In the genomic region with DNA sequence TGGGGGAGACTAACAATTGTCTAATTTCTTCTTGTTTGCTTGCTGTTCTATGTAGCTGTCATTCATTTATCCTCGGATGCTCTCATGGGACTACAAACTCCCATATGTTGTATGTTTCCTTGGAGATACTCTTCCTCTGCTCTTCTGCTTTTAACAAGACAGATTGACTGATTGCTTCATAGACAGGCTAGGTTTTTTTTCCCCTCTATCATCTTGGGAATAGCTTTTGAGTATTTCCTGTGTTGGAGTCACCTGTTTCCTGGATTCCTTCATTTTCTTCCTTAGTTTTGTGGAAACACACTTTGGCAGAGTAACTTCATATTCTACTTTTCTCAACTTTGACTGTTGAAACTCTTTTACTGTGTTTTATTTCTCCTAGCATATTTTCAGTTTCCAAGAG, we compare ENCODE assay signal across 25 cellular contexts. TPM values are rescaled to one million over a fixed set of nuclear protein-coding genes. Genes with fewer than 3 reads are reported as not detected.
"Had no signal": no experiment of that assay in that cellular context is flagged by ENCODE, and none has a peak within 500 bp of the region (broad histone marks: within the 10 kb centered on the region; RNA-seq: fewer than 3 reads in every experiment).

No MANE protein-coding gene starts in this region.

- H3K36me3 ChIP-seq: lower lobe of right lung, neutrophil, ovary, prostate gland, uterus had no signal

- H3K27me3 ChIP-seq: dorsolateral prefrontal cortex, neutrophil, ovary, testis, uterus had no signal

- H3K4me3 Mint-ChIP-seq: activated naive CD8-positive, alpha-beta T cell treated with anti-CD3 and anti-CD28 coated beads for 36 hours; activated T-cell treated with anti-CD3 and anti-CD28 coated beads, Interleukin-2, amount 50 U/mL, for 4 hours; effector memory CD8-positive, alpha-beta T cell; naive B cell had no signal

- ATAC-seq: activated T-cell treated with anti-CD3 and anti-CD28 coated beads, Interleukin-2, amount 50 U/mL, for 4 hours; effector memory CD8-positive, alpha-beta T cell; lower lobe of right lung had no signal

- H3K27ac ChIP-seq: dorsolateral prefrontal cortex, lower lobe of right lung, neutrophil, ovary, prostate gland, testis, uterus had no signal

- H3K4me3 ChIP-seq: dorsolateral prefrontal cortex, lower lobe of right lung, ovary, prostate gland, testis, uterus had no signal

- H3K36me3 Mint-ChIP-seq: activated naive CD8-positive, alpha-beta T cell treated with anti-CD3 and anti-CD28 coated beads for 36 hours; naive B cell had no signal

- H3K9me3 ChIP-seq: lower lobe of right lung, neutrophil, ovary, prostate gland, testis, uterus had no signal

- DNase-seq: activated CD4-positive, alpha-beta T cell treated with anti-CD3 and anti-CD28 coated beads for 4 hours; activated CD4-positive, alpha-beta T cell treated with anti-CD3 and anti-CD28 coated beads, Interleukin-2, amount 50 U/mL, for 48 hours; activated CD4-positive, CD25-positive, alpha-beta regulatory T cell; activated CD8-positive, alpha-beta memory T cell treated with anti-CD3 and anti-CD28 coated beads, Interleukin-2, amount 50 U/mL, for 48 hours; activated naive CD4-positive, alpha-beta T cell; activated naive CD8-positive, alpha-beta T cell treated with anti-CD3 and anti-CD28 coated beads for 36 hours; activated T-cell treated with anti-CD3 and anti-CD28 coated beads, Interleukin-2, amount 50 U/mL, for 4 hours; central memory CD4-positive, alpha-beta T cell; dorsolateral prefrontal cortex; effector memory CD8-positive, alpha-beta T cell; foreskin fibroblast; kidney; lower lobe of right lung; mesendoderm; naive B cell; ovary; stimulated activated CD4-positive, alpha-beta T cell treated with anti-CD3 and anti-CD28 coated beads, Interleukin-4, amount 100 ng/mL, for 1 hour; stimulated activated naive CD4-positive, alpha-beta T cell; testis; trophoblast cell; uterus had no signal

- H3K9me3 Mint-ChIP-seq: activated naive CD8-positive, alpha-beta T cell treated with anti-CD3 and anti-CD28 coated beads for 36 hours; activated T-cell treated with anti-CD3 and anti-CD28 coated beads, Interleukin-2, amount 50 U/mL, for 4 hours; activated T-helper 2 cell treated with anti-CD3 and anti-CD28 coated beads, Interferon-gamma antibody, Interleukin-2, Interleukin-4, amounts not matched to agents 10 μg/mL and 5 μg/mL and 100 μg/mL, durations not matched to agents 14 hours and 24 hours and 36 hours; effector memory CD8-positive, alpha-beta T cell had no signal

- H3K4me1 Mint-ChIP-seq: activated naive CD8-positive, alpha-beta T cell treated with anti-CD3 and anti-CD28 coated beads for 36 hours; naive B cell had no signal

- H3K27ac Mint-ChIP-seq: activated naive CD8-positive, alpha-beta T cell treated with anti-CD3 and anti-CD28 coated beads for 36 hours; activated T-helper 2 cell treated with anti-CD3 and anti-CD28 coated beads, Interferon-gamma antibody, Interleukin-2, Interleukin-4, amounts not matched to agents 10 μg/mL and 5 μg/mL and 100 μg/mL, durations not matched to agents 14 hours and 24 hours and 36 hours; effector memory CD8-positive, alpha-beta T cell; naive B cell had no signal

- H3K4me1 ChIP-seq: lower lobe of right lung, prostate gland, testis, uterus had no signal

RNA-seq across cellular contexts. Expression of gene EDNRB, which starts 27.6 kb away (rescaled TPM):
- total RNA-seq: activated CD8-positive, alpha-beta memory T cell treated with anti-CD3 and anti-CD28 coated beads for 36 hours; activated naive CD8-positive, alpha-beta T cell treated with anti-CD3 and anti-CD28 coated beads for 36 hours; activated T-helper 2 cell treated with anti-CD3 and anti-CD28 coated beads, Interferon-gamma antibody, Interleukin-2, Interleukin-4, amounts not matched to agents 10 μg/mL and 5 μg/mL and 100 μg/mL, durations not matched to agents 14 hours and 24 hours and 36 hours had no signal
